ENCODE assay signal across 1 cellular context in the genomic region with DNA sequence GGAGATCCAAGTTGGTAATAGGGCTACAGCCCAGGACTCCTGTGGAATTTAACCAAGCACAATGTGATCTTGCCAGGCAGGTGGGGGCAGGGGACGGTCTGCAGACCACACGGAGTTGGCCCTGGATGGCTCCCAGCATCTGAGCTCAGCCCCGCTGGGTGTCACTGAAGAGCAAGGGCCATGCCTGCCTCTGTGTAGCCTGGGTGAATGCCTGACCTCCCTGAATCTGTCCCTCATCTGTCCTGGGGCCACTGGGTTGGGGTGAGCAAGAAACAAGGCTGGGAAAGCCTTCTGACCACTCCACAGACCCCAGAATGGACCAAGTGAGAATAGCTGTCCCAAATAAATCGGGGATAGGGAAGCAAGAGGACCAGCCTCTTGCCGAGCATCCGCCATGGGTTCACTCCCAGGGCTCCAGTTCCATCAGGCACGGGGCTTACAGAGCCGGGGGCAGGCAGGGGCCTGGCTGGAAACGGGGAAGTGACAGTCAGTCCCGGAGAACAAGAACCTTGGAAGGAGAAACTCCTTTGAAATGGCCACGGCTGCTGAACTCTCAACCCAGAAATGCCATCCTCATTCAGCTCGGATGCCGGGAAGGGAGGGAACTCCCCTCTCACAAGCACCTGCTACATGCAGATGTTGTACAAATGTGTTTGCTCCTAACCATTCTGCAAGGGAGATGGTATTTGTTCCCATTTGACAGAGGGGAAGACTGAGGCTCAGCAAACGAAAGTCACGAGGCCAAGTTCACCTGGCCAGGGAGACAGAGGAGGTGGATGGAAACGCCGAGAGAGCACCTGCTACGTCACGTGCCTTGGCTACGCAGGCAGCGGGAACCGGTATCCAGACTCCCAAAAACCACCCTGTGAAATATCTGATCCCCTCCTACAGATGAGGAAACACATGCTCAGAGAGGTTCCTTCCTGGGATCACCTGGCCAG.
TF ChIP-seq lines count a peak whose summit lies in the region.

No MANE protein-coding gene starts in this region.

TF ChIP-seq in IMR-90, 13 proteins besides CTCF, POLR2A, EP300 and RAD21:
- TF ChIP-seq, protein P1, sequence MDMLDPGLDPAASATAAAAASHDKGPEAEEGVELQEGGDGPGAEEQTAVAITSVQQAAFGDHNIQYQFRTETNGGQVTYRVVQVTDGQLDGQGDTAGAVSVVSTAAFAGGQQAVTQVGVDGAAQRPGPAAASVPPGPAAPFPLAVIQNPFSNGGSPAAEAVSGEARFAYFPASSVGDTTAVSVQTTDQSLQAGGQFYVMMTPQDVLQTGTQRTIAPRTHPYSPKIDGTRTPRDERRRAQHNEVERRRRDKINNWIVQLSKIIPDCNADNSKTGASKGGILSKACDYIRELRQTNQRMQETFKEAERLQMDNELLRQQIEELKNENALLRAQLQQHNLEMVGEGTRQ (IDR thresholded peaks at IDR 0.05; ENCODE audit: low read depth, low read length) = no peak
